Comparison of ENCODE assay signal across 23 cellular contexts in the genomic region with DNA sequence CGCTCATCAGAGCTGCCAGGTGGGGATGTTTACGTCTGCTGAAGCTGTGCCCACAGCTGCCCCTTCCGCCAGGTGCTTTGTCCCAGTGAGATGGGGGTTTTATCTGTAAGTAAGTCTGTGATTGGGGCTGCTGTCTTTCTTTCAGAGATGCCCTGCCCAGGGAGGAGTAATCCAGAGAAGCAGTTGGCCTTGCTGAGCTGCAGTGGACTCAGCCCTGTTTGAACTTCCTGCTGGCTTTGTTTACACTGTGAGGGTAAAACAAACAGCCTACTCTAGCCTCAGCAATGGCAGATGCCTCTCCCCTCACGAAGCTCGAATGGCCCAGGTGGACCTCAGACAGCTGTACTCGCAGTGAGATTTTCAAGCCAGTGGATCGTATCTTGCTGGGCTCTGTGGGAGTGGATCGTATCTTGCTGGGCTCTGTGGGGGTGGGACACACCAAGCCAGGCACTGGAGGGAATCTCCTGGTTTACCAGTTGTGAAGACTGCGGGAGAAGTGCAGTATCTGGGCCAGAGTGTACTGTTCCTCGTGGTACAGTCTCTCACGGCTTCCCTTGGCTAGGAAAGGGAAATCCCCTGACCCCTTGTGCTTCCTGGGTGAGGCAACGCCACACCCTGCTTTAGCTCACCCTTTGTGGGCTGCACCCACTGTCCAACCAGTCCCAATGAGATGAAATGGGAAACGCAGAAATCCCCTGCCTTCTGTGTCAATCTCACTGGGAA.
DNase-seq lines count a peak whose midpoint lies in the region; TF ChIP-seq lines count a peak whose summit lies in the region.
"Had no signal": no experiment of that assay in that cellular context is flagged by ENCODE, and none has a peak within 500 bp of the region (broad histone marks: within the 10 kb centered on the region; RNA-seq: fewer than 3 reads in every experiment).

No MANE protein-coding gene starts in this region.

- no peak overlapping the region for H3K4me3 Mint-ChIP-seq in progenitor cell of endocrine pancreas (ENCODE audit: low read depth)
- H3K4me3 Mint-ChIP-seq in activated CD4-positive, alpha-beta T cell treated with anti-CD3 and anti-CD28 coated beads, Interleukin-2, amount 10 ng/mL, durations not matched to agents 7 days and 5 days: no peak overlapping the region
- H3K4me3 Mint-ChIP-seq: activated T-helper 1 cell treated with anti-CD3 and anti-CD28 coated beads, Interleukin-12 subunit alpha, Interleukin-12 subunit beta, Interleukin-2, Interleukin-4 antibody, amounts not matched to agents 30 ng/mL and 10 ng/mL and 1 ng/mL, durations not matched to agents 14 hours and 24 hours and 36 hours; T-cell had no signal

- peaks cover 33% of the 10 kb centered on the region for H3K36me3 Mint-ChIP-seq in progenitor cell of endocrine pancreas (ENCODE audit: insufficient read depth)
- H3K36me3 Mint-ChIP-seq in activated CD4-positive, alpha-beta T cell treated with anti-CD3 and anti-CD28 coated beads, Interleukin-2, amount 10 ng/mL, durations not matched to agents 7 days and 5 days (ENCODE audit: low read depth): no peaks in the 10 kb centered on the region
- H3K36me3 Mint-ChIP-seq: T-cell had no signal

- H2AFZ ChIP-seq in smooth muscle cell (ENCODE audit: low read depth): no peak overlapping the region

- no peaks in the 10 kb centered on the region for H3K36me3 ChIP-seq in smooth muscle cell (ENCODE audit: low read depth)
- H3K36me3 ChIP-seq: esophagus squamous epithelium, HAP-1, neutrophil, upper lobe of left lung had no signal

- TF ChIP-seq CTCF in progenitor cell of endocrine pancreas (IDR thresholded peaks at IDR 0.05; ENCODE audit: unreplicated experiment) (no peak), smooth muscle cell (IDR thresholded peaks at IDR 0.05; ENCODE audit: borderline replicate concordance, insufficient read depth, poor library complexity, severe bottlenecking) (no peak)

- no peaks in the 10 kb centered on the region for H3K4me1 ChIP-seq in smooth muscle cell (ENCODE audit: low read depth)
- H3K4me1 ChIP-seq: esophagus squamous epithelium, HAP-1, upper lobe of left lung had no signal

- no peak overlapping the region for H3K4me3 ChIP-seq in smooth muscle cell
- H3K4me3 ChIP-seq: BLaER1, cardiac muscle cell, esophagus squamous epithelium, HAP-1, upper lobe of left lung had no signal

- POLR2A ChIA-PET in activated CD4-positive, alpha-beta T cell treated with anti-CD3 and anti-CD28 coated beads, Interleukin-2, amount 10 ng/mL, durations not matched to agents 7 days and 5 days (lab: Charles Lee): no interaction called here

- no peak overlapping the region for H3K9ac ChIP-seq in smooth muscle cell (ENCODE audit: low read depth)
- H3K9ac ChIP-seq: BLaER1 had no signal

- H3F3A ChIP-seq in smooth muscle cell (ENCODE audit: low read depth): no peaks in the 10 kb centered on the region

- peaks cover 17% of the 10 kb centered on the region for H3K4me1 Mint-ChIP-seq in progenitor cell of endocrine pancreas (ENCODE audit: low read depth)
- H3K4me1 Mint-ChIP-seq in activated CD4-positive, alpha-beta T cell treated with anti-CD3 and anti-CD28 coated beads, Interleukin-2, amount 10 ng/mL, durations not matched to agents 7 days and 5 days: no peaks in the 10 kb centered on the region
- H3K4me1 Mint-ChIP-seq: T-cell had no signal

- DNase-seq in NCI-H2029 (lab: John Stamatoyannopoulos, UW) (peak; percentile 9), NCI-H2029 treated with DMSO at 0.1 percent for 48 hours (lab: John Stamatoyannopoulos, UW) (no peak), NCI-H69 (lab: John Stamatoyannopoulos, UW) (peak; percentile 98), iPS-NIHi11 (ENCODE audit: low spot score) (peak; percentile 4), progenitor cell of endocrine pancreas (ENCODE audit: low spot score, unreplicated experiment) (no peak), smooth muscle cell (lab: John Stamatoyannopoulos, UW; ENCODE audit: unreplicated experiment) (no peak)
- DNase-seq in activated CD8-positive, alpha-beta memory T cell treated with anti-CD3 and anti-CD28 coated beads, Interleukin-2, amount 50 U/mL, for 4 hours: no peak
- DNase-seq in activated CD4-positive, alpha-beta T cell treated with anti-CD3 and anti-CD28 coated beads, Interleukin-2, amount 10 ng/mL, durations not matched to agents 7 days and 5 days: no peak
- DNase-seq: 8988T; esophagus squamous epithelium; Kasumi-1; NCI-H1436; stimulated activated CD4-positive, alpha-beta T cell treated with anti-CD3 and anti-CD28 coated beads, Interleukin-15, amount 100 ng/mL, for 24 hours; stimulated activated naive CD4-positive, alpha-beta T cell treated with Interleukin-2 at 50 U/mL for 16 hours; T-cell; upper lobe of left lung had no signal

- H3K9me3 ChIP-seq in smooth muscle cell (replicated peaks; ENCODE audit: low read depth): no peaks in the 10 kb centered on the region
- H3K9me3 ChIP-seq: esophagus squamous epithelium, HAP-1, neutrophil, upper lobe of left lung had no signal

- 86% methylated on average over 13 of the region's 13 CpGs for WGBS in smooth muscle cell (ENCODE audit: low lambda C conversion rate)

- no peak overlapping the region for H3K4me2 ChIP-seq in smooth muscle cell
- H3K4me2 ChIP-seq: BLaER1 had no signal

- H3K27me3 ChIP-seq in smooth muscle cell (ENCODE audit: low read depth): no peaks in the 10 kb centered on the region
- H3K27me3 ChIP-seq: BLaER1, cardiac muscle cell, esophagus squamous epithelium, neutrophil, upper lobe of left lung had no signal

- H3K9me3 Mint-ChIP-seq in progenitor cell of endocrine pancreas (ENCODE audit: low read depth): peaks cover 16% of the 10 kb centered on the region
- H3K9me3 Mint-ChIP-seq in activated CD4-positive, alpha-beta T cell treated with anti-CD3 and anti-CD28 coated beads, Interleukin-2, amount 10 ng/mL, durations not matched to agents 7 days and 5 days: no peaks in the 10 kb centered on the region

- no peaks in the 10 kb centered on the region for H4K20me1 ChIP-seq in smooth muscle cell (ENCODE audit: low read depth)
- H4K20me1 ChIP-seq: BLaER1 had no signal

- H3K27me3 Mint-ChIP-seq in progenitor cell of endocrine pancreas: no peaks in the 10 kb centered on the region
- no peaks in the 10 kb centered on the region for H3K27me3 Mint-ChIP-seq in activated CD4-positive, alpha-beta T cell treated with anti-CD3 and anti-CD28 coated beads, Interleukin-2, amount 10 ng/mL, durations not matched to agents 7 days and 5 days

- H3K27ac ChIP-seq in smooth muscle cell (ENCODE audit: low read depth): no peak overlapping the region
- H3K27ac ChIP-seq: BLaER1, cardiac muscle cell, esophagus squamous epithelium, neutrophil, RWPE1, upper lobe of left lung, VCaP had no signal

- H3K27ac Mint-ChIP-seq in progenitor cell of endocrine pancreas: peak overlapping the region; percentile 85
- no peak overlapping the region for H3K27ac Mint-ChIP-seq in activated CD4-positive, alpha-beta T cell treated with anti-CD3 and anti-CD28 coated beads, Interleukin-2, amount 10 ng/mL, durations not matched to agents 7 days and 5 days
- H3K27ac Mint-ChIP-seq: activated T-helper 1 cell treated with anti-CD3 and anti-CD28 coated beads, Interleukin-12 subunit alpha, Interleukin-12 subunit beta, Interleukin-2, Interleukin-4 antibody, amounts not matched to agents 30 ng/mL and 10 ng/mL and 1 ng/mL, durations not matched to agents 14 hours and 24 hours and 36 hours; T-cell had no signal

- H3K79me2 ChIP-seq in smooth muscle cell (ENCODE audit: low read depth): no peaks in the 10 kb centered on the region

- CTCF ChIA-PET in activated CD4-positive, alpha-beta T cell treated with anti-CD3 and anti-CD28 coated beads, Interleukin-2, amount 10 ng/mL, durations not matched to agents 7 days and 5 days (lab: Charles Lee): no interaction called here

Comparison
In these comparisons a context has a peak if more than half of its experiments do, and no peak if none do; other contexts are left out.
1. DNase-seq: peak in NCI-H2029 (single experiment), NCI-H69 (single experiment) and iPS-NIHi11 (single experiment); none in NCI-H2029 treated with DMSO at 0.1 percent for 48 hours (single experiment), progenitor cell of endocrine pancreas (single experiment), activated CD8-positive, alpha-beta memory T cell treated with anti-CD3 and anti-CD28 coated beads, Interleukin-2, amount 50 U/mL, for 4 hours (single experiment), activated CD4-positive, alpha-beta T cell treated with anti-CD3 and anti-CD28 coated beads, Interleukin-2, amount 10 ng/mL, durations not matched to agents 7 days and 5 days (single experiment) and smooth muscle cell (single experiment).